In the genomic region with DNA sequence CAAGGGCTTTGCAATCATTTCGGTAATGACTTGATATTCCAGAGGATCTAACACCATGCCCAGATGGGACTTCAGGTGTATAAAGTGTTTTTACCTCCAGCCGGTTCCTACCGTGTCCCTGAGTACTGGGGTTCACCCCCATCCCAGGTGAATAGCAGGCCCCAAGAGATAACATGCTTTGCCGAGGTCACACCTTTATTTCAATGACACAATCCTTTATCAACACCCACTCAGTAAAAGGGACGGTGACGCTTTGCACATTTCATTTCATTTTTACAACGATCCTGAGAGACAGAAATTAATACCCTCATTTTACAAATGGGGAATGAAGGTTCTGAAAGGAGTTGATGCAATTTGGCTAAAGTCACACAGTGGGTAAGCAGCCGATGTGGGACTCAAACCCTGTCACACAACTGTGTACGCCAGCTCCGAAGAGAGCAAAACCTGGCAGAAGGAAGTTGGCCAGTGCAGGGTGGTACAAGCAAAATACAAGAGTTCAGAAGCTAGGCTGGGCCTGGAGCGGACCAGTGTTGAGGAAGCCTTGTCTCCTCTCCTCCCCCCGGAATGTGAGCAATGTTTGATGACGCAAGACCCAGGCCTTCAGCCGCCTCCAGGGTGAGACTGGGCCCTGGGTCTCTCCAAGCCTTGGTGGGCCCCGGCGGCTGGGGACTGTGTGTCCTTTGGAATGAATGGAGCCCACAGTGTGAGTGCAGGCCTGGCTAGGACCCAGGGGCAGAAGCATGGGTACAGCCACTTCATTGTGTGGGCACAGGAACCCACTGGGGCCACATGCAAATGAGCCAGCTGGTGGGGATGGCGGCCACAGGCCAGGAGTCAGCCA, we compare ENCODE assay signal across 18 cellular contexts.
A peak's percentile ranks its signal among the peaks of the same experiment; 100 is the strongest.
DNase-seq lines count a peak whose midpoint lies in the region; ATAC-seq, FAIRE-seq and TF ChIP-seq lines count a peak whose summit lies in the region.
"Had no signal": no experiment of that assay in that cellular context is flagged by ENCODE, and none has a peak within 500 bp of the region (broad histone marks: within the 10 kb centered on the region; RNA-seq: fewer than 3 reads in every experiment).

No MANE protein-coding gene starts in this region.

- DNase-seq in H7, result peak; percentile 79
- DNase-seq in astrocyte (ENCODE audit: low read depth), result no peak
- DNase-seq in iPS-NIHi7 (ENCODE audit: extremely low spot score), result peak; percentile 63
- DNase-seq in pons (ENCODE audit: low spot score), result peak; percentile 93
- DNase-seq in NCI-H2227 (lab: John Stamatoyannopoulos, UW; ENCODE audit: unreplicated experiment), result no peak
- DNase-seq in activated naive CD4-positive, alpha-beta T cell (lab: John Stamatoyannopoulos, UW), result no peak
- DNase-seq: activated CD4-positive, alpha-beta T cell treated with anti-CD3 and anti-CD28 coated beads for 36 hours; AML-193; left colon; natural killer cell; NCI-H2081; NCI-H82; stimulated activated naive CD4-positive, alpha-beta T cell; T-helper 17 cell had no signal

- no peaks in the 10 kb centered on the region for H3K36me3 Mint-ChIP-seq in astrocyte (ENCODE audit: low read depth, unreplicated experiment)
- H3K36me3 Mint-ChIP-seq: activated naive CD4-positive, alpha-beta T cell treated with anti-CD3 and anti-CD28 coated beads, Interleukin-2, amount 50 U/mL, for 24 hours; natural killer cell had no signal

- H3K27ac ChIP-seq in astrocyte (ENCODE audit: low read depth, low read length), result no peak overlapping the region

- peaks cover 32% of the 10 kb centered on the region for H3K27me3 Mint-ChIP-seq in astrocyte (ENCODE audit: low read depth, unreplicated experiment)
- H3K27me3 Mint-ChIP-seq: central memory CD8-positive, alpha-beta T cell had no signal

- no peak overlapping the region for H2AFZ ChIP-seq in astrocyte (ENCODE audit: low read depth, low read length)

- no peaks in the 10 kb centered on the region for H3K4me1 ChIP-seq in astrocyte (ENCODE audit: insufficient read depth, low read length)

- no peak for TF ChIP-seq CTCF in astrocyte (IDR thresholded peaks at IDR 0.05; ENCODE audit: insufficient read depth, low read depth, low read length)

- no peak for FAIRE-seq in astrocyte (lab: Jason Lieb, UNC)

- H3K4me1 Mint-ChIP-seq in astrocyte (ENCODE audit: low read depth, unreplicated experiment), result peaks cover 10% of the 10 kb centered on the region
- H3K4me1 Mint-ChIP-seq: activated CD4-positive, alpha-beta T cell treated with anti-CD3 and anti-CD28 coated beads for 36 hours; activated naive CD4-positive, alpha-beta T cell treated with anti-CD3 and anti-CD28 coated beads, Interleukin-2, amount 50 U/mL, for 24 hours; central memory CD8-positive, alpha-beta T cell; natural killer cell; T-helper 17 cell had no signal

- no peak overlapping the region for H3K9ac ChIP-seq in astrocyte (ENCODE audit: low read length)

- H3K4me3 ChIP-seq in H7 (ENCODE audit: insufficient read depth, low read depth, low read length) (no peak overlapping the region), astrocyte (ENCODE audit: insufficient read depth, low read depth, low read length) (no peak overlapping the region)

- H4K20me1 ChIP-seq in astrocyte (ENCODE audit: insufficient read depth, low read length), result no peaks in the 10 kb centered on the region

- H3K27me3 ChIP-seq in H7 (ENCODE audit: control insufficient read depth, insufficient read depth, low read length), result no peaks in the 10 kb centered on the region
- no peaks in the 10 kb centered on the region for H3K27me3 ChIP-seq in astrocyte (ENCODE audit: insufficient read depth, low read length)

- H3K4me2 ChIP-seq in astrocyte (ENCODE audit: low read length), result no peak overlapping the region

- no peaks in the 10 kb centered on the region for H3K79me2 ChIP-seq in astrocyte (ENCODE audit: insufficient read depth, low read length)

- H3K27ac Mint-ChIP-seq in astrocyte (ENCODE audit: unreplicated experiment), result peak overlapping the region; percentile 55
- H3K27ac Mint-ChIP-seq: activated CD4-positive, alpha-beta T cell treated with anti-CD3 and anti-CD28 coated beads for 36 hours; activated naive CD4-positive, alpha-beta T cell treated with anti-CD3 and anti-CD28 coated beads, Interleukin-2, amount 50 U/mL, for 24 hours; natural killer cell; T-helper 17 cell had no signal

- no peaks in the 10 kb centered on the region for H3K36me3 ChIP-seq in H7 (replicated peaks; ENCODE audit: control insufficient read depth, insufficient read depth, low read length)
- no peaks in the 10 kb centered on the region for H3K36me3 ChIP-seq in astrocyte (ENCODE audit: insufficient read depth, low read length)

- peaks cover 3% of the 10 kb centered on the region for H3K9me3 ChIP-seq in astrocyte (ENCODE audit: insufficient read depth, low read depth, low read length)

- ATAC-seq in HG03175 (IDR thresholded peaks at IDR 0.05; ENCODE audit: unreplicated experiment) (no peak), GM19397 (IDR thresholded peaks at IDR 0.05; ENCODE audit: unreplicated experiment) (no peak)
- ATAC-seq: activated CD4-positive, alpha-beta T cell treated with anti-CD3 and anti-CD28 coated beads for 36 hours; left colon; natural killer cell; T-helper 17 cell had no signal

- no peaks in the 10 kb centered on the region for H3K9me3 Mint-ChIP-seq in astrocyte (ENCODE audit: unreplicated experiment)
- H3K9me3 Mint-ChIP-seq: activated naive CD4-positive, alpha-beta T cell treated with anti-CD3 and anti-CD28 coated beads, Interleukin-2, amount 50 U/mL, for 24 hours; central memory CD8-positive, alpha-beta T cell; natural killer cell had no signal

- no peak overlapping the region for H3K4me3 Mint-ChIP-seq in astrocyte (ENCODE audit: unreplicated experiment)
- H3K4me3 Mint-ChIP-seq: activated CD4-positive, alpha-beta T cell treated with anti-CD3 and anti-CD28 coated beads for 36 hours; activated naive CD4-positive, alpha-beta T cell treated with anti-CD3 and anti-CD28 coated beads, Interleukin-2, amount 50 U/mL, for 24 hours; central memory CD8-positive, alpha-beta T cell; natural killer cell; T-helper 17 cell had no signal

Comparison
In these comparisons a context has a peak if more than half of its experiments do, and no peak if none do; other contexts are left out.
1. DNase-seq: peak in H7 (single experiment), iPS-NIHi7 (single experiment) and pons (single experiment); none in astrocyte (single experiment), NCI-H2227 (single experiment) and activated naive CD4-positive, alpha-beta T cell (0 of 4).